12 cellular contexts compared by ENCODE assay signal in genomic region chr4:53805291-53805690, GRCh38.
"Had no signal": no experiment of that assay in that cellular context is flagged by ENCODE, and none has a peak within 500 bp of the region (broad histone marks: within the 10 kb centered on the region; RNA-seq: fewer than 3 reads in every experiment).

No MANE protein-coding gene starts in this region.

- H3K9me3 ChIP-seq: SJSA1 had no signal

- H3K27ac ChIP-seq: SJSA1, SK-N-MC had no signal

- H3K4me3 ChIP-seq: SJSA1, SK-N-MC had no signal

- H3K4me1 ChIP-seq: SJSA1 had no signal

- DNase-seq: NCI-H1048, NCI-H1105, NCI-H1436 treated with DMSO at 0.1 percent for 48 hours, NCI-H1694, NCI-H187 treated with DMSO at 0.1 percent for 48 hours, NCI-H2029 treated with DMSO at 0.1 percent for 48 hours, NCI-H2227 treated with DMSO at 0.1 percent for 48 hours, NCI-H510A, NCI-H524 treated with DMSO at 0.1 percent for 48 hours, SIG-M5 had no signal

- H3K36me3 ChIP-seq: SJSA1 had no signal
